ENCODE assay signal across 1 cellular context in the genomic region with DNA sequence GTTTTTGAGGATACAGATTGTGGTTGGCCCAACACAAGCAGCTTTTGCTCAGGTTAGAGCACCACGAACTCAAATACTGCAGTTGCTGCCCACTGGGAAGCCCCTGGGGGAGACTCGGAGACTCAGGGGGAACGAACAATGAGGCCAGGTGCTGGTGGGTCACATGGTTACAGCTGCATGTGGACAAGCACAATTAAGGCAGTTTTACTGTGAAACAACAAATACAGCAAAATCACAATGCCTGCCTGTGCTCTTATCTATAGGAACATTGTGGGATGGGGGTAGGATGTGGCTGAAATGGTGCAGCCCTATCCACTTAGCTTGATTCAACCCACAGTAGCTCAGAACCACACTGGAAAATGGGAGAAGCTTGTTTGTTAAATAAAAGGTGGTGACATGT.
TF ChIP-seq lines count a peak whose summit lies in the region.

No MANE protein-coding gene starts in this region.

TF ChIP-seq in IMR-90, 13 proteins besides CTCF, POLR2A, EP300 and RAD21:
- TF ChIP-seq MAFK (IDR thresholded peaks at IDR 0.05; ENCODE audit: low read depth, low read length) (no peak), RFX5 (IDR thresholded peaks at IDR 0.05; ENCODE audit: low read depth, low read length) (no peak), MAZ (IDR thresholded peaks at IDR 0.05; ENCODE audit: borderline replicate concordance, low read depth, low read length) (no peak), SMC3 (IDR thresholded peaks at IDR 0.05; ENCODE audit: low read depth, low read length) (no peak), RCOR1 (IDR thresholded peaks at IDR 0.05; ENCODE audit: insufficient replicate concordance, low read length) (no peak), CEBPB (IDR thresholded peaks at IDR 0.05; ENCODE audit: low read depth, low read length) (no peak), BHLHE40 (IDR thresholded peaks at IDR 0.05; ENCODE audit: low read depth, low read length) (no peak), FOS (IDR thresholded peaks at IDR 0.05; ENCODE audit: low read depth, low read length) (no peak), NFE2L2 (IDR thresholded peaks at IDR 0.05; ENCODE audit: low read depth, low read length) (no peak)
- TF ChIP-seq, protein P1, sequence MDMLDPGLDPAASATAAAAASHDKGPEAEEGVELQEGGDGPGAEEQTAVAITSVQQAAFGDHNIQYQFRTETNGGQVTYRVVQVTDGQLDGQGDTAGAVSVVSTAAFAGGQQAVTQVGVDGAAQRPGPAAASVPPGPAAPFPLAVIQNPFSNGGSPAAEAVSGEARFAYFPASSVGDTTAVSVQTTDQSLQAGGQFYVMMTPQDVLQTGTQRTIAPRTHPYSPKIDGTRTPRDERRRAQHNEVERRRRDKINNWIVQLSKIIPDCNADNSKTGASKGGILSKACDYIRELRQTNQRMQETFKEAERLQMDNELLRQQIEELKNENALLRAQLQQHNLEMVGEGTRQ (IDR thresholded peaks at IDR 0.05; ENCODE audit: low read depth, low read length): no peak
- TF ChIP-seq, protein P2, sequence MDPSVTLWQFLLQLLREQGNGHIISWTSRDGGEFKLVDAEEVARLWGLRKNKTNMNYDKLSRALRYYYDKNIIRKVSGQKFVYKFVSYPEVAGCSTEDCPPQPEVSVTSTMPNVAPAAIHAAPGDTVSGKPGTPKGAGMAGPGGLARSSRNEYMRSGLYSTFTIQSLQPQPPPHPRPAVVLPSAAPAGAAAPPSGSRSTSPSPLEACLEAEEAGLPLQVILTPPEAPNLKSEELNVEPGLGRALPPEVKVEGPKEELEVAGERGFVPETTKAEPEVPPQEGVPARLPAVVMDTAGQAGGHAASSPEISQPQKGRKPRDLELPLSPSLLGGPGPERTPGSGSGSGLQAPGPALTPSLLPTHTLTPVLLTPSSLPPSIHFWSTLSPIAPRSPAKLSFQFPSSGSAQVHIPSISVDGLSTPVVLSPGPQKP (IDR thresholded peaks at IDR 0.05; ENCODE audit: borderline replicate concordance, low read depth, low read length): no peak
